In the genomic region with DNA sequence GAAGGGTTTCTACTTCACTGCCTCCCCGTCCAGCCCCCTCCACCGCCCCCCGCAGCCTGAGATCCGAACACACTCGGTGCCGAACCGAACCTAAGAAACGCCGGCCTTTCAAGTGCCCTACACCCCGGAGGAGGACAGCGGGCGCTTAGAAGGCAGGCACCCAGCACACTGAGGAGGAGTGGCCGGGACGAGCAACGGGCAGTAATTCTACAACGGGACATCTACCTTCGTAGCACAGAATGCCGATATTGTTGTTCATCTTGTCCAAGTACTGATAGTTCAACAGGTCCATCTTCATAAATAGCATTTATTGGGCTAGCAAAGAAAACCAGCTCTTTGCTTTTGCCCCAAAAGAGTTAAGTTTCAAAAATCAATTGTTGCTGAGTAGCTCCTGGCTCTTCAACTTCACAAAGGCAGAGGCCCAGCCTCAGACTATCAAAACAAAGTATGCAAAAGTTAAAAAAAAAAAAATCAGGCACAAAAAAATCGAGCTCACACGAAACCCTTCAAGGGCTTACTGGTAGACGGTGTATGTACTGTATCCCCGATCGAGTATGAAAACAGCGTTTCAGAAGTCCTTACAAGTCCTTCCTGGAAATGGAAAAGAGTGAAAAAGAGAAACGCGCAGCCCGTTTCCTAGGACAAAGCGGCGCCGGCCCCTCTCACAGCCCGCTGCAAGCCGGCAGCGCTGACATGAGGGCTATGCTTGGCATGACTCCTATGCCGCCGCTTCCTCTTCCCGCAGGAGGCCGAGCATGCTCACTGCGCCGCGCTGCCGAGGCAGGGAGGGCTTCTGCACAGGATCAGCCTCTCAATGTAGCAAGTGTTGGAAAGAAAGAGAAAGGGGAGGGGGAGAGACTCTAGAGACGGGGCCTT, we compare ENCODE assay signal across 8 cellular contexts. TPM values are rescaled to one million over a fixed set of nuclear protein-coding genes. Genes with fewer than 3 reads are reported as not detected.
A peak's percentile ranks its signal among the peaks of the same experiment; 100 is the strongest.
DNase-seq lines count a peak whose midpoint lies in the region; ATAC-seq and TF ChIP-seq lines count a peak whose summit lies in the region.

A gene with protein sequence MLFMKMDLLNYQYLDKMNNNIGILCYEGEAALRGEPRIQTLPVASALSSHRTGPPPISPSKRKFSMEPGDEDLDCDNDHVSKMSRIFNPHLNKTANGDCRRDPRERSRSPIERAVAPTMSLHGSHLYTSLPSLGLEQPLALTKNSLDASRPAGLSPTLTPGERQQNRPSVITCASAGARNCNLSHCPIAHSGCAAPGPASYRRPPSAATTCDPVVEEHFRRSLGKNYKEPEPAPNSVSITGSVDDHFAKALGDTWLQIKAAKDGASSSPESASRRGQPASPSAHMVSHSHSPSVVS (minus strand): TSS at position 704 of the 876 bp plus-strand sequence. CDS start 397 bp downstream, at position 307.

- peaks cover 26 to 39% (median 29%) of the 10 kb centered on the region in 4 donors for H3K4me1 ChIP-seq in upper lobe of left lung

- TF ChIP-seq CTCF in GM06990 (IDR thresholded peaks at IDR 0.05; ENCODE audit: insufficient read depth, low read length, poor library complexity, severe bottlenecking) (peak; percentile 14), HFFc6 (IDR thresholded peaks at IDR 0.05) (0 out of 2 replicates have a peak, but pooled peaks have one; percentile 24), NB4 (IDR thresholded peaks at IDR 0.05; ENCODE audit: low read depth, low read length) (peak; percentile 2), upper lobe of left lung (IDR thresholded peaks at IDR 0.05) (peak in 3 of 6 experiments; percentile 11 to 28 (median 15))

- peak within 1 kb of the TSS; percentile 100 for H3K27ac Mint-ChIP-seq in HFFc6

- intact Hi-C loops in left cardiac atrium (cut with DNase I) (loop anchor here in 1 of 2 donors (5.0 to 10.0 kb wide), 4 partner anchors 41 to 179 kb away; no protein-coding TSS in a partner anchor), posterior vena cava (cut with DNase I) (loop anchor here (5.0 to 10.0 kb wide), 3 partner anchors 41 to 256 kb away; no protein-coding TSS in a partner anchor)

- 1% methylated on average over 39 to 42 of the region's 42 CpGs for WGBS in upper lobe of left lung, 2 donors

- H3K9me3 ChIP-seq in upper lobe of left lung = no peaks in the 10 kb centered on the region

- H3K4me3 Mint-ChIP-seq in HFFc6 = peak within 1 kb of the TSS; percentile 100

- H3K36me3 ChIP-seq in GM06990 (ENCODE audit: control insufficient read depth, insufficient read depth, low read length) (peaks cover 1% of the 10 kb centered on the region; the same call in 1 of the 2 replicates), upper lobe of left lung (no peaks in the 10 kb centered on the region)

- peak within 1 kb of the TSS; percentile 88 for H3K4me3 ChIP-seq in GM06990 (replicated peaks; ENCODE audit: low read depth, low read length)
- H3K4me3 ChIP-seq in NB4 (ENCODE audit: low read depth, low read length) = peak within 1 kb of the TSS; percentile 95
- peak within 1 kb of the TSS; percentile 32 to 66 (median 54) for H3K4me3 ChIP-seq in upper lobe of left lung

- H3K36me3 Mint-ChIP-seq in HFFc6 (ENCODE audit: low read depth) = peaks cover 40% of the 10 kb centered on the region

- no peaks in the 10 kb centered on the region for H3K9me3 Mint-ChIP-seq in HFFc6

- peaks cover 42% of the 10 kb centered on the region for H3K4me1 Mint-ChIP-seq in HFFc6 (ENCODE audit: low read depth)

- ATAC-seq in left cardiac atrium (peak; percentile 90 to 94), upper lobe of left lung (ENCODE audit: low FRiP score in 2 of 2) (peak; percentile 91 to 92)

- TF ChIP-seq POLR2A in NB4 (IDR thresholded peaks at IDR 0.05; ENCODE audit: extremely low read depth, insufficient read length) (peak; percentile 45), upper lobe of left lung (IDR thresholded peaks at IDR 0.05) (peak in 2 of 4 donors; percentile 51 to 73)

- H3K27me3 Mint-ChIP-seq in HFFc6 (ENCODE audit: insufficient read depth) = peaks cover 10% of the 10 kb centered on the region

- DNase-seq in GM06990 (ENCODE audit: extremely low read depth, insufficient read length) (peak; percentile 81), HFFc6 (peak; percentile 78), NB4 (ENCODE audit: low read depth) (peak; percentile 97), T-helper 1 cell (peak in 4 of 5 donors; percentile 27 to 78 (median 39)), amniotic stem cell (lab: John Stamatoyannopoulos, UW) (peak; percentile 77), left cardiac atrium (peak; percentile 94), posterior vena cava (ENCODE audit: low spot score) (peak; percentile 96), upper lobe of left lung (peak; percentile 94)

- H3K27me3 ChIP-seq in GM06990 (replicated peaks; ENCODE audit: control insufficient read depth, insufficient read depth, low read length) (no peaks in the 10 kb centered on the region), upper lobe of left lung (no peaks in the 10 kb centered on the region)

- TF ChIP-seq EP300 in upper lobe of left lung (IDR thresholded peaks at IDR 0.05) = peak in 2 of 4 donors; percentile 58 to 68

- peak within 1 kb of the TSS; percentile 85 to 92 (median 88) for H3K27ac ChIP-seq in upper lobe of left lung

RNA-seq across cellular contexts. Expression of the gene that starts here (rescaled TPM):
- 10 to 100 TPM; 31.6 to 42.2 (median 33.8) TPM for total RNA-seq in HFFc6 (2021; fragmentation: NEBNext Ultra II Directional; extraction: Animal tissue kit (Norgen Biotek cat#: 25700))
- total RNA-seq in left cardiac atrium (10 to 100 TPM; 28.6 to 36.1 TPM), posterior vena cava (10 to 100 TPM; 50.3 to 78.7 TPM), upper lobe of left lung (10 to 100 TPM; 46.5 to 93.6 (median 60.1) TPM)

Comparison
In these comparisons a context has a peak if more than half of its experiments do, and no peak if none do; other contexts are left out.
1. Peak in every context shown above with its lines: DNase-seq, ATAC-seq, H3K4me3 ChIP-seq and H3K27ac ChIP-seq.
2. DNase-seq: peak in every context shown above with its lines; median percentile 97 in NB4; 96 in posterior vena cava; 94 in left cardiac atrium; 94 in upper lobe of left lung; 81 in GM06990; 78 in HFFc6; 77 in amniotic stem cell; 39 in T-helper 1 cell.